2 cellular contexts compared by ENCODE assay signal in genomic region chr2:46690825-46691224, GRCh38.
A peak's percentile ranks its signal among the peaks of the same experiment; 100 is the strongest.
TF ChIP-seq lines count a peak whose summit lies in the region.

No MANE protein-coding gene starts in this region.

TF ChIP-seq in HepG2, 621 proteins besides CTCF, POLR2A, EP300 and RAD21 (continued from another document):
- TF ChIP-seq ZBTB43 (CRISPR knock-in tag; conservative IDR thresholded peaks at IDR 0.05), result no peak
- peak; percentile 81 for TF ChIP-seq FOSL2 (CRISPR knock-in tag; IDR thresholded peaks at IDR 0.05)
- 0 out of 2 replicates have a peak, but pooled peaks have one; percentile 18 for TF ChIP-seq ZNF143 (CRISPR knock-in tag; IDR thresholded peaks at IDR 0.05)
- no peak for TF ChIP-seq NR1H2 (CRISPR knock-in tag; IDR thresholded peaks at IDR 0.05; ENCODE audit: borderline replicate concordance, low read depth)
- no peak for TF ChIP-seq KLF11 (CRISPR knock-in tag; IDR thresholded peaks at IDR 0.05)
- TF ChIP-seq AFF4 (CRISPR knock-in tag; IDR thresholded peaks at IDR 0.05), result no peak

TF ChIP-seq in SK-N-SH, 30 proteins besides CTCF, POLR2A, EP300 and RAD21 (continued from another document):
- TF ChIP-seq EZH2phosphoT487 (IDR thresholded peaks at IDR 0.05; ENCODE audit: borderline replicate concordance, low read depth) (no peak), TCF12 (IDR thresholded peaks at IDR 0.05) (peak; percentile 90), FOXM1 (IDR thresholded peaks at IDR 0.05; ENCODE audit: low read depth) (peak; percentile 67; the same call in 1 of the 2 replicates), MXI1 (IDR thresholded peaks at IDR 0.05; ENCODE audit: low read depth, low read length) (no peak), POLR2AphosphoS5 (IDR thresholded peaks at IDR 0.05; ENCODE audit: low read depth, low read length) (peak; percentile 87; the same call in 1 of the 2 replicates), TEAD4 (IDR thresholded peaks at IDR 0.05; ENCODE audit: borderline replicate concordance, insufficient read depth) (peak; percentile 65), MEF2A (IDR thresholded peaks at IDR 0.05; ENCODE audit: borderline replicate concordance, low read depth) (peak; percentile 63; the same call in 1 of the 2 replicates), RCOR1 (IDR thresholded peaks at IDR 0.05; ENCODE audit: low read length) (no peak), SIN3A (IDR thresholded peaks at IDR 0.05; ENCODE audit: borderline replicate concordance, low read depth, low read length) (peak; percentile 64; the same call in 1 of the 2 replicates), USF2 (IDR thresholded peaks at IDR 0.05; ENCODE audit: borderline replicate concordance, low read depth, low read length) (no peak), CHD2 (IDR thresholded peaks at IDR 0.05; ENCODE audit: low read length, partially characterized antibody) (no peak), USF1 (IDR thresholded peaks at IDR 0.05; ENCODE audit: borderline replicate concordance, low read depth) (no peak), REST (IDR thresholded peaks at IDR 0.05; ENCODE audit: low read depth, low read length) (peak; percentile 76; the same call in 1 of the 2 replicates), FOXJ3 (CRISPR knock-in tag; IDR thresholded peaks at IDR 0.05) (no peak), IRF3 (IDR thresholded peaks at IDR 0.05; ENCODE audit: low read depth, low read length) (no peak), SMC3 (IDR thresholded peaks at IDR 0.05; ENCODE audit: low read depth, low read length) (no peak), RXRA (IDR thresholded peaks at IDR 0.05; ENCODE audit: borderline replicate concordance, low read depth) (peak; percentile 95; the same call in 1 of the 2 replicates), GABPA (IDR thresholded peaks at IDR 0.05; ENCODE audit: low read depth) (peak; percentile 38; the same call in 1 of the 2 replicates), ELF1 (IDR thresholded peaks at IDR 0.05) (no peak; the same call in 1 of the 2 replicates), FOSL2 (IDR thresholded peaks at IDR 0.05; ENCODE audit: borderline replicate concordance, low read depth) (peak; percentile 100), PBX3 (IDR thresholded peaks at IDR 0.05) (peak; percentile 89), ZBTB33 (IDR thresholded peaks at IDR 0.05; ENCODE audit: borderline replicate concordance, low read depth) (peak; percentile 61; the same call in 1 of the 2 replicates), NRF1 (IDR thresholded peaks at IDR 0.05; ENCODE audit: low read depth, low read length) (no peak)
TF ChIP-seq in SK-N-SH: peak in this region for 17.
